23 cellular contexts compared by ENCODE assay signal in the genomic region with DNA sequence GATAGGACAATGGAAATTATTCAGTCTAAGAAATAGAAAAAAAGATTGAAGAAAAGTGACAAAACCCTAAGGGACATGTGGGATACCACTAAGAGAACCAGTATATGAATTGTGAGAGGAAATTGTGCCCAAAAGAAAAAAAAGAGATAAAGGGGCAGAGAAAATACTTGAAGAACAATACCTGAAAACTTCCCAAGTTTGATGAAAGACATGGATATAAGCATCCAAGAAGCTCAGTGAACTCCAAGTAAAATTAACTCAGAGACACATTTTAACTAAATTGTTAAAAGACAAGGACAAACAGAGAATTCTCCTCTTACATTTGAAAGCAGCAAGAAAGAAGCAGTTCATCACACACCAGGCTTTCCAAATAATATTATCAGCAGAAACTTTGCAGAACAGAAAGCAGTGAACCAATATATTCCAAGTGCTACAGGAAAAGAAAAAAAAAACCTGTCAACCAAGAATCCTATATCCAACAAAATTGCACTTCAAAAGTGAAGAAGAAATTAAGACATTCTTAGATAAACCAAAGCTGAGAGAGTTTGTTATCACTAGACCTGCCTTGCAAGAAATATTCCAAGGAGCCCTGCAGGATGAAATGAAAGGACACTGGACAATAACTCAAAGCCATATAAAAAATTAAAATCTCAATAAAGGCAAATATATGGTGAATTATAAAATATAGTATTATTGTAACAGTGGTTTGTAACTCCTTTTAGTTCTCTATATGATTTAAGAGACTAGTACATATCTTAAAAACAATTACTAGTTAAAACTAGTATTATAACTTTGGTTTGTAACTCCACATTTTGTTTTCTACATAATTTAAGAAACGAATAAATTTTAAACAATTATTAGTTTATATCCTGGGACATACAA.
"Had no signal": no experiment of that assay in that cellular context is flagged by ENCODE, and none has a peak within 500 bp of the region (broad histone marks: within the 10 kb centered on the region; RNA-seq: fewer than 3 reads in every experiment).

No MANE protein-coding gene starts in this region.

- H3K36me3 ChIP-seq: SJSA1 had no signal

- FAIRE-seq: HepG2, RCC 7860 had no signal

- H3K27ac ChIP-seq: KMS-11, SJSA1, SK-N-MC had no signal

- DNase-seq: IMR-90, Kasumi-1, MM.1S, NCI-H1092 treated with DMSO at 0.1 percent for 48 hours, NCI-H1436, NCI-H187, NCI-H2029, NCI-H2081 treated with DMSO at 0.1 percent for 48 hours, NCI-H2171, NCI-H226, NCI-H446, NCI-H510A, NCI-H524 treated with DMSO at 0.1 percent for 48 hours, NCI-H69, NCI-H774, RPMI8226, SIG-M5, SW 1271 had no signal

- ATAC-seq: HepG2 had no signal

- H3K4me3 ChIP-seq: SJSA1, SK-N-MC had no signal

- H3K4me1 ChIP-seq: SJSA1 had no signal
